Comparison of ENCODE assay signal across 8 cellular contexts in the genomic region with DNA sequence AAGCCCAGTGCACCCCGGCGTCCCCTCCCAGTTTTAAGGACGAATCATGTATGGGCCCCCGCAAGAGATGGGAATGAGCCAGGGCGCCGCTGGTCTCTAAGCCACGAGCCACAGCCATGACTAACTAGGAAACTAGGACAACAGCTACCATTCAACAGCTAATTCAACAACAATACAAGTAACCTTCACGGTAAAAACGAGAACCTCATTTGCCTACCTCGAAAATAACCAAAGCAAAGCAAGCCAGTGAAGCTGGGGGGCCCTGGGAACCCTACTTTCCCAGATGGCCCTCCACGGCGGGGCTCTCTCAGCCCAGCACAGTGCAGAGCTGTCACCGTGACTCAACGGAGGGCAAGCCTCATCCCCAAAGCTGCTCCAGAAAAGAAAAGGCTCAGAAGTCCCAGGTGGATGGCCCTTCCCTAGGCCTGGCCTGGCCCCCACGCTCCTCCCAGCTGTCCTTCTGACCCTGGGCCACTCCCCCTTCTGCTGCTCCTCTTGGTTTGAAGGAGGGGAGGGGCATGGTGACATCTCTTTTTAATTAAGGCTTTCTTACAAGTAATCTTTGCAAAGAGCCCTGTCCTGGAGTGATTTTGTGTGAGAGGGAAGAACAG.
DNase-seq lines count a peak whose midpoint lies in the region; ATAC-seq, FAIRE-seq and TF ChIP-seq lines count a peak whose summit lies in the region.

No MANE protein-coding gene starts in this region.

- peak overlapping the region; percentile 96 for H3K27ac Mint-ChIP-seq in T-helper 17 cell
- peak overlapping the region; percentile 70 for H3K27ac Mint-ChIP-seq in neural crest cell (ENCODE audit: unreplicated experiment)

- TF ChIP-seq CTCF in neural crest cell (conservative IDR thresholded peaks at IDR 0.05), result no peak

- no peak for FAIRE-seq in H54 (lab: Jason Lieb, UNC)

- peak overlapping the region; percentile 92 for H3K4me3 Mint-ChIP-seq in T-helper 17 cell
- peak overlapping the region; percentile 47 for H3K4me3 Mint-ChIP-seq in neural crest cell

- no peaks in the 10 kb centered on the region for H3K27me3 Mint-ChIP-seq in T-helper 17 cell
- H3K27me3 Mint-ChIP-seq in neural crest cell (ENCODE audit: low read depth), result no peaks in the 10 kb centered on the region

- no peak for TF ChIP-seq POLR2A in H54 (IDR thresholded peaks at IDR 0.05; ENCODE audit: low read depth, low read length)

- peaks cover 2% of the 10 kb centered on the region for H3K36me3 Mint-ChIP-seq in T-helper 17 cell (ENCODE audit: low read depth)
- no peaks in the 10 kb centered on the region for H3K36me3 Mint-ChIP-seq in neural crest cell (ENCODE audit: low read depth)

- DNase-seq in H54 (ENCODE audit: insufficient read length, low spot score), result peak; percentile 77
- peak in 1 of 3 donors; percentile 7 for DNase-seq in T-helper 17 cell
- DNase-seq in epithelial cell of prostate (ENCODE audit: low read depth, low spot score), result no peak
- DNase-seq in neural crest cell (ENCODE audit: low read depth, low spot score), result no peak
- no peak for DNase-seq in putamen (ENCODE audit: low spot score)
- DNase-seq in NCI-H2107 (lab: John Stamatoyannopoulos, UW), result no peak

- H3K9me3 ChIP-seq in T-helper 17 cell (ENCODE audit: control insufficient read depth, low read length, poor library complexity, severe bottlenecking), result no peaks in the 10 kb centered on the region

- ATAC-seq in T-helper 17 cell, result peak; percentile 35
- no peak for ATAC-seq in GM19035 (IDR thresholded peaks at IDR 0.05; ENCODE audit: unreplicated experiment)
- no peak for ATAC-seq in GM21786 (IDR thresholded peaks at IDR 0.05; ENCODE audit: unreplicated experiment)

- peaks cover 39% of the 10 kb centered on the region for H3K4me1 Mint-ChIP-seq in T-helper 17 cell
- H3K4me1 Mint-ChIP-seq in neural crest cell, result peaks cover 77% of the 10 kb centered on the region

- H3K27ac ChIP-seq in epithelial cell of prostate, result peak overlapping the region; percentile 24

- H3K9me3 Mint-ChIP-seq in neural crest cell, result no peaks in the 10 kb centered on the region
